19 cellular contexts compared by ENCODE assay signal in the genomic region with DNA sequence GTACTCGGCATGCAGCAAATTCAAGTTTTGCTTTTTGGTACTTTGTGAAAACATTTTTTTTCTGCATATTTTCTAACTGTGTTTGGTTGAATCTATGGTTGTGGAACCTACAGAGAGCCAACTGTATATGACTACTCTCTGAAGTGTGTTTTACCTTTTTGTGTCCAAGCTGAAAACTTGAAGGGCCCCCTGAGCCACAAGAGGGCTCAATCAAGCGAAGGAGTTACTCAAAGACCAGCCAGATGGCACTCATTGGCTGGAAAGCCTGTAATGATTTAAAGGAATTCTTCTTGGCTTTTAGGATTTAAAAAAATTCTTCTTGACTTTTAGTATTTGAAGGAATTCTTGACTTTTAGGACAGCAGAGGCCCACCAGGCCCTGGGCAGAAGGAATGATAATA. TPM values are rescaled to one million over a fixed set of nuclear protein-coding genes. Genes with fewer than 3 reads are reported as not detected.
DNase-seq lines count a peak whose midpoint lies in the region; ATAC-seq and TF ChIP-seq lines count a peak whose summit lies in the region.
"Had no signal": no experiment of that assay in that cellular context is flagged by ENCODE, and none has a peak within 500 bp of the region (broad histone marks: within the 10 kb centered on the region; RNA-seq: fewer than 3 reads in every experiment).

No MANE protein-coding gene starts in this region.

- POLR2A ChIA-PET in WTC11 (lab: Charles Lee): no interaction called here

- H3K27ac ChIP-seq in esophagus muscularis mucosa (replicated peaks in 1 of 4): no peak overlapping the region
- H3K27ac ChIP-seq: KMS-11 had no signal

- no peak overlapping the region for H3K4me3 Mint-ChIP-seq in WTC11
- no peak overlapping the region for H3K4me3 Mint-ChIP-seq in activated T-helper 1 cell treated with anti-CD3 and anti-CD28 coated beads, Interleukin-12 subunit alpha, Interleukin-12 subunit beta, Interleukin-2, Interleukin-4 antibody, amounts not matched to agents 30 ng/mL and 10 ng/mL and 1 ng/mL, durations not matched to agents 14 hours and 24 hours and 36 hours
- H3K4me3 Mint-ChIP-seq: CD14-positive monocyte had no signal

- TF ChIP-seq CTCF in HFF-Myc (IDR thresholded peaks at IDR 0.05; ENCODE audit: low read depth, low read length, missing control alignments) (peak; percentile 7), WTC11 (IDR thresholded peaks at IDR 0.05) (no peak), esophagus muscularis mucosa (IDR thresholded peaks at IDR 0.05) (no peak)

- no peak overlapping the region for H3K27ac Mint-ChIP-seq in WTC11
- no peak overlapping the region for H3K27ac Mint-ChIP-seq in activated T-helper 1 cell treated with anti-CD3 and anti-CD28 coated beads, Interleukin-12 subunit alpha, Interleukin-12 subunit beta, Interleukin-2, Interleukin-4 antibody, amounts not matched to agents 30 ng/mL and 10 ng/mL and 1 ng/mL, durations not matched to agents 14 hours and 24 hours and 36 hours
- H3K27ac Mint-ChIP-seq: CD14-positive monocyte had no signal

- H3K9me3 ChIP-seq in esophagus muscularis mucosa: no peaks in the 10 kb centered on the region
- H3K9me3 ChIP-seq: MG63 had no signal

- intact Hi-C loops in esophagus muscularis mucosa (cut with DNase I): no loop called here
- intact Hi-C loops in activated T-helper 1 cell treated with anti-CD3 and anti-CD28 coated beads, Interleukin-12 subunit alpha, Interleukin-12 subunit beta, Interleukin-2, Interleukin-4 antibody, amounts not matched to agents 30 ng/mL and 10 ng/mL and 1 ng/mL, durations not matched to agents 14 hours and 24 hours and 36 hours (cut with micrococcal nuclease): no loop called here

- H3K4me3 ChIP-seq in HFF-Myc (replicated peaks; ENCODE audit: low read depth, low read length) (no peak overlapping the region), esophagus muscularis mucosa (no peak overlapping the region)
- H3K4me3 ChIP-seq: MG63 had no signal

- no peaks in the 10 kb centered on the region for H3K27me3 ChIP-seq in esophagus muscularis mucosa
- H3K27me3 ChIP-seq: MG63 had no signal

- ATAC-seq in WTC11 (0 out of 2 replicates have a peak, but pooled peaks have one; percentile 47), HG02610 (IDR thresholded peaks at IDR 0.05; ENCODE audit: unreplicated experiment) (no peak)
- ATAC-seq: HCT116, SK-N-SH treated with all-trans-retinoic acid at 6 μM for 48 hours had no signal

- peaks cover 4% of the 10 kb centered on the region for H3K36me3 Mint-ChIP-seq in WTC11
- H3K36me3 Mint-ChIP-seq in activated T-helper 1 cell treated with anti-CD3 and anti-CD28 coated beads, Interleukin-12 subunit alpha, Interleukin-12 subunit beta, Interleukin-2, Interleukin-4 antibody, amounts not matched to agents 30 ng/mL and 10 ng/mL and 1 ng/mL, durations not matched to agents 14 hours and 24 hours and 36 hours (ENCODE audit: low read depth): no peaks in the 10 kb centered on the region
- H3K36me3 Mint-ChIP-seq: CD14-positive monocyte had no signal

- CTCF ChIA-PET in WTC11 (lab: Charles Lee): interaction anchor here (1.0 to 2.3 kb wide), 2 partner anchors 11 to 48 kb away, joined by 3 to 22 read pairs; no protein-coding TSS in a partner anchor

- DNase-seq in EH (ENCODE audit: low read depth) (peak; percentile 9), HFF-Myc (ENCODE audit: extremely low read depth, low read depth) (no peak), WTC11 (ENCODE audit: low spot score) (no peak), esophagus muscularis mucosa (ENCODE audit: extremely low spot score) (peak; percentile 53), OCI-M2 (lab: John Stamatoyannopoulos, UW; ENCODE audit: unreplicated experiment) (no peak)
- DNase-seq in activated CD4-positive, alpha-beta T cell treated with anti-CD3 and anti-CD28 coated beads, Interleukin-2, amount 50 U/mL, for 48 hours: no peak
- no peak for DNase-seq in activated T-helper 1 cell treated with anti-CD3 and anti-CD28 coated beads, Interleukin-12 subunit alpha, Interleukin-12 subunit beta, Interleukin-2, Interleukin-4 antibody, amounts not matched to agents 30 ng/mL and 10 ng/mL and 1 ng/mL, durations not matched to agents 14 hours and 24 hours and 36 hours (ENCODE audit: low spot score)
- DNase-seq: AML-193, DMS153, MG63, NCI-H1092 treated with DMSO at 0.1 percent for 48 hours, NCI-H2081 treated with DMSO at 0.1 percent for 48 hours, NCI-H510A treated with DMSO at 0.1 percent for 48 hours, SHP77 had no signal

- no peaks in the 10 kb centered on the region for H3K36me3 ChIP-seq in esophagus muscularis mucosa
- H3K36me3 ChIP-seq: MG63 had no signal

- no peak for TF ChIP-seq POLR2A in esophagus muscularis mucosa (IDR thresholded peaks at IDR 0.05; ENCODE audit: low read depth)

- 92% methylated on average over 2 of the region's 2 CpGs for WGBS in esophagus muscularis mucosa

- peaks cover 4% of the 10 kb centered on the region; the same call in 1 of the 2 replicates for H3K27me3 Mint-ChIP-seq in WTC11 (ENCODE audit: low read depth)
- H3K27me3 Mint-ChIP-seq in activated T-helper 1 cell treated with anti-CD3 and anti-CD28 coated beads, Interleukin-12 subunit alpha, Interleukin-12 subunit beta, Interleukin-2, Interleukin-4 antibody, amounts not matched to agents 30 ng/mL and 10 ng/mL and 1 ng/mL, durations not matched to agents 14 hours and 24 hours and 36 hours (ENCODE audit: insufficient read depth): peaks cover 2% of the 10 kb centered on the region

- H3K4me1 Mint-ChIP-seq in WTC11: no peaks in the 10 kb centered on the region
- no peaks in the 10 kb centered on the region for H3K4me1 Mint-ChIP-seq in activated T-helper 1 cell treated with anti-CD3 and anti-CD28 coated beads, Interleukin-12 subunit alpha, Interleukin-12 subunit beta, Interleukin-2, Interleukin-4 antibody, amounts not matched to agents 30 ng/mL and 10 ng/mL and 1 ng/mL, durations not matched to agents 14 hours and 24 hours and 36 hours (ENCODE audit: low read depth)
- H3K4me1 Mint-ChIP-seq: CD14-positive monocyte had no signal

- H3K9me3 Mint-ChIP-seq in WTC11: peaks cover 6% of the 10 kb centered on the region
- H3K9me3 Mint-ChIP-seq in activated T-helper 1 cell treated with anti-CD3 and anti-CD28 coated beads, Interleukin-12 subunit alpha, Interleukin-12 subunit beta, Interleukin-2, Interleukin-4 antibody, amounts not matched to agents 30 ng/mL and 10 ng/mL and 1 ng/mL, durations not matched to agents 14 hours and 24 hours and 36 hours: no peaks in the 10 kb centered on the region

- TF ChIP-seq EP300 in esophagus muscularis mucosa (IDR thresholded peaks at IDR 0.05): no peak

- H3K4me1 ChIP-seq in esophagus muscularis mucosa: no peaks in the 10 kb centered on the region

TF ChIP-seq in WTC11, 78 proteins besides CTCF, POLR2A, EP300 and RAD21 (continues in another document):
- TF ChIP-seq, protein P1, sequence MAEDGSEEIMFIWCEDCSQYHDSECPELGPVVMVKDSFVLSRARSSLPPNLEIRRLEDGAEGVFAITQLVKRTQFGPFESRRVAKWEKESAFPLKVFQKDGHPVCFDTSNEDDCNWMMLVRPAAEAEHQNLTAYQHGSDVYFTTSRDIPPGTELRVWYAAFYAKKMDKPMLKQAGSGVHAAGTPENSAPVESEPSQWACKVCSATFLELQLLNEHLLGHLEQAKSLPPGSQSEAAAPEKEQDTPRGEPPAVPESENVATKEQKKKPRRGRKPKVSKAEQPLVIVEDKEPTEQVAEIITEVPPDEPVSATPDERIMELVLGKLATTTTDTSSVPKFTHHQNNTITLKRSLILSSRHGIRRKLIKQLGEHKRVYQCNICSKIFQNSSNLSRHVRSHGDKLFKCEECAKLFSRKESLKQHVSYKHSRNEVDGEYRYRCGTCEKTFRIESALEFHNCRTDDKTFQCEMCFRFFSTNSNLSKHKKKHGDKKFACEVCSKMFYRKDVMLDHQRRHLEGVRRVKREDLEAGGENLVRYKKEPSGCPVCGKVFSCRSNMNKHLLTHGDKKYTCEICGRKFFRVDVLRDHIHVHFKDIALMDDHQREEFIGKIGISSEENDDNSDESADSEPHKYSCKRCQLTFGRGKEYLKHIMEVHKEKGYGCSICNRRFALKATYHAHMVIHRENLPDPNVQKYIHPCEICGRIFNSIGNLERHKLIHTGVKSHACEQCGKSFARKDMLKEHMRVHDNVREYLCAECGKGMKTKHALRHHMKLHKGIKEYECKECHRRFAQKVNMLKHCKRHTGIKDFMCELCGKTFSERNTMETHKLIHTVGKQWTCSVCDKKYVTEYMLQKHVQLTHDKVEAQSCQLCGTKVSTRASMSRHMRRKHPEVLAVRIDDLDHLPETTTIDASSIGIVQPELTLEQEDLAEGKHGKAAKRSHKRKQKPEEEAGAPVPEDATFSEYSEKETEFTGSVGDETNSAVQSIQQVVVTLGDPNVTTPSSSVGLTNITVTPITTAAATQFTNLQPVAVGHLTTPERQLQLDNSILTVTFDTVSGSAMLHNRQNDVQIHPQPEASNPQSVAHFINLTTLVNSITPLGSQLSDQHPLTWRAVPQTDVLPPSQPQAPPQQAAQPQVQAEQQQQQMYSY (CRISPR knock-in tag; IDR thresholded peaks at IDR 0.05): no peak
- TF ChIP-seq PRRX2 (CRISPR knock-in tag; IDR thresholded peaks at IDR 0.05) (no peak), TEAD4 (CRISPR knock-in tag; IDR thresholded peaks at IDR 0.05) (no peak), JUN (CRISPR knock-in tag; IDR thresholded peaks at IDR 0.05) (no peak)
- TF ChIP-seq, protein P2, sequence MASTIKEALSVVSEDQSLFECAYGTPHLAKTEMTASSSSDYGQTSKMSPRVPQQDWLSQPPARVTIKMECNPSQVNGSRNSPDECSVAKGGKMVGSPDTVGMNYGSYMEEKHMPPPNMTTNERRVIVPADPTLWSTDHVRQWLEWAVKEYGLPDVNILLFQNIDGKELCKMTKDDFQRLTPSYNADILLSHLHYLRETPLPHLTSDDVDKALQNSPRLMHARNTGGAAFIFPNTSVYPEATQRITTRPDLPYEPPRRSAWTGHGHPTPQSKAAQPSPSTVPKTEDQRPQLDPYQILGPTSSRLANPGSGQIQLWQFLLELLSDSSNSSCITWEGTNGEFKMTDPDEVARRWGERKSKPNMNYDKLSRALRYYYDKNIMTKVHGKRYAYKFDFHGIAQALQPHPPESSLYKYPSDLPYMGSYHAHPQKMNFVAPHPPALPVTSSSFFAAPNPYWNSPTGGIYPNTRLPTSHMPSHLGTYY (CRISPR knock-in tag; IDR thresholded peaks at IDR 0.05): no peak

RNA-seq across cellular contexts. Expression of gene ECI2, which starts 27.0 kb away (rescaled TPM):
- total RNA-seq in WTC11 (2021): 56.0 to 61.9 TPM (median 61.4 TPM) in 3 replicates
- 10 to 100 TPM; 35.8 to 47.8 (median 43.8) TPM for total RNA-seq in esophagus muscularis mucosa
- total RNA-seq in activated T-helper 1 cell treated with anti-CD3 and anti-CD28 coated beads, Interleukin-12 subunit alpha, Interleukin-12 subunit beta, Interleukin-2, Interleukin-4 antibody, amounts not matched to agents 30 ng/mL and 10 ng/mL and 1 ng/mL, durations not matched to agents 14 hours and 24 hours and 36 hours: 12.5 and 13.4 TPM in 2 replicates

Comparison
In these comparisons a context has a peak if more than half of its experiments do, and no peak if none do; other contexts are left out.
1. DNase-seq: peak in EH (single experiment) and esophagus muscularis mucosa (single experiment); none in HFF-Myc (single experiment), WTC11 (single experiment), activated CD4-positive, alpha-beta T cell treated with anti-CD3 and anti-CD28 coated beads, Interleukin-2, amount 50 U/mL, for 48 hours (0 of 2), activated T-helper 1 cell treated with anti-CD3 and anti-CD28 coated beads, Interleukin-12 subunit alpha, Interleukin-12 subunit beta, Interleukin-2, Interleukin-4 antibody, amounts not matched to agents 30 ng/mL and 10 ng/mL and 1 ng/mL, durations not matched to agents 14 hours and 24 hours and 36 hours (single experiment) and OCI-M2 (single experiment).